14 cellular contexts compared by ENCODE assay signal in genomic region chr7:27123021-27123476, GRCh38. TPM values are rescaled to one million over a fixed set of nuclear protein-coding genes. Genes with fewer than 3 reads are reported as not detected.
DNase-seq lines count a peak whose midpoint lies in the region; TF ChIP-seq lines count a peak whose summit lies in the region.
"Had no signal": no experiment of that assay in that cellular context is flagged by ENCODE, and none has a peak within 500 bp of the region (broad histone marks: within the 10 kb centered on the region; RNA-seq: fewer than 3 reads in every experiment).

No MANE protein-coding gene starts in this region.

- H3K9me3 Mint-ChIP-seq in activated T-cell treated with anti-CD3 and anti-CD28 coated beads, Interleukin-2, amount 50 U/mL, for 24 hours: no peaks in the 10 kb centered on the region
- H3K9me3 Mint-ChIP-seq: stimulated activated effector memory CD8-positive, alpha-beta T cell treated with anti-CD3 and anti-CD28 coated beads, Interleukin-12 subunit alpha, Interleukin-12 subunit beta, amount 100 ng/mL, for 72 hours had no signal

- H3K4me3 Mint-ChIP-seq in activated T-cell treated with anti-CD3 and anti-CD28 coated beads, Interleukin-2, amount 50 U/mL, for 24 hours: no peak overlapping the region
- H3K4me3 Mint-ChIP-seq: stimulated activated effector memory CD8-positive, alpha-beta T cell treated with anti-CD3 and anti-CD28 coated beads, Interleukin-12 subunit alpha, Interleukin-12 subunit beta, amount 100 ng/mL, for 72 hours had no signal

- H3K4me2 ChIP-seq in hepatocyte (peak overlapping the region; percentile 66), osteoblast (ENCODE audit: insufficient read depth, low read length) (no peak overlapping the region)

- peak overlapping the region; percentile 42 to 67 for H3K4me3 ChIP-seq in ascending aorta
- H3K4me3 ChIP-seq in hepatocyte: peak overlapping the region; percentile 33
- H3K4me3 ChIP-seq in osteoblast (ENCODE audit: insufficient read depth, low read length): no peak overlapping the region

- no peaks in the 10 kb centered on the region for H3K9me2 ChIP-seq in hepatocyte (replicated peaks; ENCODE audit: insufficient read depth)

- H3K27ac ChIP-seq in ascending aorta: peak overlapping the region; percentile 89 to 97
- H3K27ac ChIP-seq in hepatocyte: peak overlapping the region; percentile 89
- no peak overlapping the region for H3K27ac ChIP-seq in osteoblast (ENCODE audit: low read depth, low read length)

- H4K20me1 ChIP-seq in hepatocyte (ENCODE audit: insufficient read depth, poor library complexity, severe bottlenecking): no peaks in the 10 kb centered on the region
- peaks cover 6% of the 10 kb centered on the region for H4K20me1 ChIP-seq in osteoblast (ENCODE audit: insufficient read depth, low read length)

- H3K36me3 ChIP-seq in ascending aorta (no peaks in the 10 kb centered on the region), hepatocyte (replicated peaks; ENCODE audit: insufficient read depth, low read depth) (no peaks in the 10 kb centered on the region), osteoblast (ENCODE audit: insufficient read depth, low read length) (peaks cover 13% of the 10 kb centered on the region)
- H3K36me3 ChIP-seq: BE2C had no signal

- H3K4me1 Mint-ChIP-seq in activated T-cell treated with anti-CD3 and anti-CD28 coated beads, Interleukin-2, amount 50 U/mL, for 24 hours (ENCODE audit: low read depth): no peaks in the 10 kb centered on the region
- H3K4me1 Mint-ChIP-seq: stimulated activated effector memory CD8-positive, alpha-beta T cell treated with anti-CD3 and anti-CD28 coated beads, Interleukin-12 subunit alpha, Interleukin-12 subunit beta, amount 100 ng/mL, for 72 hours had no signal

- no peaks in the 10 kb centered on the region for H3K36me3 Mint-ChIP-seq in activated T-cell treated with anti-CD3 and anti-CD28 coated beads, Interleukin-2, amount 50 U/mL, for 24 hours (ENCODE audit: low read depth)
- H3K36me3 Mint-ChIP-seq: stimulated activated effector memory CD8-positive, alpha-beta T cell treated with anti-CD3 and anti-CD28 coated beads, Interleukin-12 subunit alpha, Interleukin-12 subunit beta, amount 100 ng/mL, for 72 hours had no signal

- intact Hi-C loops in ascending aorta (cut with DNase I): loop anchor here (2.0 kb wide), 1 partner anchor 18 kb away; no protein-coding TSS in a partner anchor

- WGBS in hepatocyte (ENCODE audit: low lambda C conversion rate, missing lambda C conversion rate): 28% methylated on average over 14 of the region's 14 CpGs

- TF ChIP-seq CTCF in ascending aorta (IDR thresholded peaks at IDR 0.05) (no peak), hepatocyte (IDR thresholded peaks at IDR 0.05; ENCODE audit: poor library complexity) (no peak), osteoblast (IDR thresholded peaks at IDR 0.05; ENCODE audit: extremely low read depth, low read depth, low read length) (no peak), GM13976 (IDR thresholded peaks at IDR 0.05; ENCODE audit: borderline replicate concordance, control extremely low read depth, extremely low read depth, insufficient read depth, missing control alignments) (no peak)

- no peaks in the 10 kb centered on the region for H3K9me3 ChIP-seq in ascending aorta
- no peaks in the 10 kb centered on the region for H3K9me3 ChIP-seq in hepatocyte (ENCODE audit: low read depth)
- H3K9me3 ChIP-seq in osteoblast (ENCODE audit: low read depth, low read length): no peaks in the 10 kb centered on the region
- H3K9me3 ChIP-seq: BE2C had no signal

- H2AFZ ChIP-seq in hepatocyte (no peak overlapping the region), osteoblast (ENCODE audit: low read length) (no peak overlapping the region)

- H3K4me1 ChIP-seq in ascending aorta: peaks cover 0 to 22% of the 10 kb centered on the region in 2 donors
- H3K4me1 ChIP-seq in hepatocyte (ENCODE audit: insufficient read depth): peaks cover 11% of the 10 kb centered on the region
- H3K4me1 ChIP-seq in osteoblast (ENCODE audit: insufficient read depth, low read length): no peaks in the 10 kb centered on the region
- H3K4me1 ChIP-seq: BE2C had no signal

- no peak overlapping the region for H3K27ac Mint-ChIP-seq in activated T-cell treated with anti-CD3 and anti-CD28 coated beads, Interleukin-2, amount 50 U/mL, for 24 hours
- H3K27ac Mint-ChIP-seq: stimulated activated effector memory CD8-positive, alpha-beta T cell treated with anti-CD3 and anti-CD28 coated beads, Interleukin-12 subunit alpha, Interleukin-12 subunit beta, amount 100 ng/mL, for 72 hours had no signal

- H3K27me3 ChIP-seq in ascending aorta: no peaks in the 10 kb centered on the region
- H3K27me3 ChIP-seq in hepatocyte: peaks cover 73% of the 10 kb centered on the region
- no peaks in the 10 kb centered on the region for H3K27me3 ChIP-seq in osteoblast (ENCODE audit: insufficient read depth, low read length)

- DNase-seq in ELF-1 (ENCODE audit: low read depth, low spot score): peak; percentile 74
- DNase-seq in ascending aorta (ENCODE audit: low spot score in 2 of 2): peak in 1 of 2 donors; percentile 54
- DNase-seq in hepatocyte (ENCODE audit: low spot score): no peak
- peak; percentile 34 for DNase-seq in osteoblast (ENCODE audit: insufficient read length, low spot score, missing footprints)
- DNase-seq in GM13976 (ENCODE audit: low spot score): no peak
- DNase-seq in SK-N-DZ (ENCODE audit: low spot score): no peak
- DNase-seq in activated T-cell treated with anti-CD3 and anti-CD28 coated beads, Interleukin-2, amount 50 U/mL, for 24 hours: no peak
- DNase-seq in NCI-H1048 (lab: John Stamatoyannopoulos, UW): no peak
- DNase-seq: activated CD4-positive, alpha-beta T cell treated with anti-CD3 and anti-CD28 coated beads, Interleukin-2, amount 50 U/mL, for 1 hour; BE2C; NCI-H2081 treated with DMSO at 0.1 percent for 48 hours; stimulated activated CD4-positive, alpha-beta T cell treated with anti-CD3 and anti-CD28 coated beads, Interleukin-2, amount 100 ng/mL, for 24 hours; T-helper 1 cell had no signal

- H3K27me3 Mint-ChIP-seq in activated T-cell treated with anti-CD3 and anti-CD28 coated beads, Interleukin-2, amount 50 U/mL, for 24 hours: peaks cover 47% of the 10 kb centered on the region

- in situ Hi-C loops in GM13976 (cut with MboI; ENCODE audit: low sequenced_read_pairs, unreplicated experiment): no loop called here

- H3K79me2 ChIP-seq in hepatocyte (peaks cover 11% of the 10 kb centered on the region), osteoblast (ENCODE audit: insufficient read depth, low read length) (no peaks in the 10 kb centered on the region)

RNA-seq across cellular contexts. Expression of gene HOXA4, which starts 7.5 kb away (rescaled TPM):
- total RNA-seq in ascending aorta: 2.1 TPM
- total RNA-seq in hepatocyte: 1.3 and 1.4 TPM in 2 replicates
- 0.69 and 0.96 TPM in 2 replicates for polyA plus RNA-seq in hepatocyte
- total RNA-seq in osteoblast: 0.72 and 1.2 TPM in 2 replicates
- not detected in 2 replicates for polyA plus RNA-seq in SK-N-DZ (2014; cell fraction: cytosol; rRNA removed)
- not detected in 2 replicates for polyA plus RNA-seq in SK-N-DZ (2014; cell fraction: nucleus; rRNA removed)

RNA-seq across cellular contexts. Expression of gene HOXA5, which starts 20.4 kb away (rescaled TPM):
- 22.0 TPM for total RNA-seq in ascending aorta
- 0.08 and 0.70 TPM in 2 replicates for total RNA-seq in hepatocyte
- polyA plus RNA-seq in hepatocyte: 0.41 and 0.92 TPM in 2 replicates
- total RNA-seq in osteoblast: 3.2 and 5.8 TPM in 2 replicates
- polyA plus RNA-seq in SK-N-DZ (2014; cell fraction: cytosol; rRNA removed): not detected in 2 replicates
- not detected in 2 replicates for polyA plus RNA-seq in SK-N-DZ (2014; cell fraction: nucleus; rRNA removed)

RNA-seq across cellular contexts. Expression of gene HOXA2, which starts 20.6 kb away (rescaled TPM):
- total RNA-seq in ascending aorta (36.5 TPM), hepatocyte (0.36 TPM in 1 of 2 replicates, not detected in the other), osteoblast (0.36 and 0.59 TPM in 2 replicates)
- 0.07 and 0.81 TPM in 2 replicates for polyA plus RNA-seq in hepatocyte
- not detected in 2 replicates for polyA plus RNA-seq in SK-N-DZ (2014; cell fraction: cytosol; rRNA removed)
- polyA plus RNA-seq in SK-N-DZ (2014; cell fraction: nucleus; rRNA removed): not detected in 2 replicates

RNA-seq across cellular contexts. Expression of gene HOXA6, which starts 24.5 kb away (rescaled TPM):
- total RNA-seq in ascending aorta (15.3 TPM), hepatocyte (not detected in 2 replicates), osteoblast (5.0 and 7.6 TPM in 2 replicates)
- polyA plus RNA-seq in hepatocyte: 0.16 and 0.23 TPM in 2 replicates
- not detected in 2 replicates for polyA plus RNA-seq in SK-N-DZ (2014; cell fraction: cytosol; rRNA removed)
- polyA plus RNA-seq in SK-N-DZ (2014; cell fraction: nucleus; rRNA removed): not detected in 2 replicates

RNA-seq across cellular contexts. Expression of gene HOXA1, which starts 27.2 kb away (rescaled TPM):
- total RNA-seq in ascending aorta (not detected), hepatocyte (0.12 and 0.30 TPM in 2 replicates), osteoblast (0.72 and 1.5 TPM in 2 replicates)
- polyA plus RNA-seq in hepatocyte: 0.25 and 0.77 TPM in 2 replicates
- not detected in 2 replicates for polyA plus RNA-seq in SK-N-DZ (2014; cell fraction: cytosol; rRNA removed)
- not detected in 2 replicates for polyA plus RNA-seq in SK-N-DZ (2014; cell fraction: nucleus; rRNA removed)

Comparison
In these comparisons a context has a peak if more than half of its experiments do, and no peak if none do; other contexts are left out.
1. DNase-seq: peak in ELF-1 (single experiment) and osteoblast (single experiment); none in hepatocyte (single experiment), GM13976 (single experiment), SK-N-DZ (single experiment), activated T-cell treated with anti-CD3 and anti-CD28 coated beads, Interleukin-2, amount 50 U/mL, for 24 hours (single experiment) and NCI-H1048 (single experiment).
2. RNA of gene HOXA2, which starts 20.6 kb away (total RNA-seq): 36.5 TPM in ascending aorta (single experiment); 0.36 to 0.59 TPM in osteoblast and 0.36 TPM in hepatocyte; every median in the first group is over 10 times any median in the second.